Comparison of ENCODE assay signal across 15 cellular contexts in genomic region chr10:28304032-28304571, GRCh38. TPM values are rescaled to one million over a fixed set of nuclear protein-coding genes. Genes with fewer than 3 reads are reported as not detected.
DNase-seq lines count a peak whose midpoint lies in the region; ATAC-seq and TF ChIP-seq lines count a peak whose summit lies in the region.
"Had no signal": no experiment of that assay in that cellular context is flagged by ENCODE, and none has a peak within 500 bp of the region (broad histone marks: within the 10 kb centered on the region; RNA-seq: fewer than 3 reads in every experiment).

No MANE protein-coding gene starts in this region.

- H3K27ac ChIP-seq in OCI-LY7 (ENCODE audit: low read depth, low read length, poor library complexity, severe bottlenecking) = no peak overlapping the region
- H3K27ac ChIP-seq: testis had no signal

- no peaks in the 10 kb centered on the region for H4K20me1 ChIP-seq in OCI-LY7 (ENCODE audit: insufficient read depth, low read length)

- H3K4me3 ChIP-seq in OCI-LY7 (ENCODE audit: low read depth, low read length, poor library complexity, severe bottlenecking) = peak overlapping the region; percentile 73

- H3K4me3 Mint-ChIP-seq in activated T-cell treated with anti-CD3 and anti-CD28 coated beads, Interleukin-2, amount 50 U/mL, for 4 hours = peak overlapping the region; percentile 91
- H3K4me3 Mint-ChIP-seq in glutamatergic neuron (ENCODE audit: unreplicated experiment) = peak overlapping the region; percentile 96
- H3K4me3 Mint-ChIP-seq in stimulated activated memory B cell treated with anti-CD40 and anti-IgM and Interleukin-4, amounts not matched to agents 10 μg/mL and 1 μg/mL and 100 μg/mL, for 72 hours = peak overlapping the region; percentile 6

- intact Hi-C loops in OCI-LY7 (cut with micrococcal nuclease; ENCODE audit: unreplicated experiment) = loop anchor here (5.0 kb wide), 2 partner anchors 63 to 127 kb away; no protein-coding TSS in a partner anchor

- H3K4me1 Mint-ChIP-seq in activated T-cell treated with anti-CD3 and anti-CD28 coated beads, Interleukin-2, amount 50 U/mL, for 4 hours (ENCODE audit: low read depth) = peaks cover 49% of the 10 kb centered on the region
- peaks cover 36% of the 10 kb centered on the region for H3K4me1 Mint-ChIP-seq in glutamatergic neuron (ENCODE audit: low read depth, unreplicated experiment)
- peaks cover 26% of the 10 kb centered on the region for H3K4me1 Mint-ChIP-seq in stimulated activated memory B cell treated with anti-CD40 and anti-IgM and Interleukin-4, amounts not matched to agents 10 μg/mL and 1 μg/mL and 100 μg/mL, for 72 hours

- no peaks in the 10 kb centered on the region for H3K36me3 Mint-ChIP-seq in activated T-cell treated with anti-CD3 and anti-CD28 coated beads, Interleukin-2, amount 50 U/mL, for 4 hours (ENCODE audit: insufficient read depth)
- H3K36me3 Mint-ChIP-seq in glutamatergic neuron (ENCODE audit: unreplicated experiment) = no peaks in the 10 kb centered on the region
- H3K36me3 Mint-ChIP-seq in stimulated activated memory B cell treated with anti-CD40 and anti-IgM and Interleukin-4, amounts not matched to agents 10 μg/mL and 1 μg/mL and 100 μg/mL, for 72 hours = no peaks in the 10 kb centered on the region

- ATAC-seq in activated T-cell treated with anti-CD3 and anti-CD28 coated beads, Interleukin-2, amount 50 U/mL, for 4 hours = no peak
- no peak for ATAC-seq in stimulated activated memory B cell treated with anti-CD40 and anti-IgM and Interleukin-4, amounts not matched to agents 10 μg/mL and 1 μg/mL and 100 μg/mL, for 72 hours
- ATAC-seq in HG03342 (IDR thresholded peaks at IDR 0.05; ENCODE audit: unreplicated experiment) = no peak
- ATAC-seq: left lung, psoas muscle had no signal

- no peak for TF ChIP-seq CTCF in OCI-LY7 (conservative IDR thresholded peaks at IDR 0.05; ENCODE audit: low read length)
- TF ChIP-seq CTCF in glutamatergic neuron (IDR thresholded peaks at IDR 0.05; ENCODE audit: partially characterized antibody, unreplicated experiment) = no peak

- no peak overlapping the region for H3K27ac Mint-ChIP-seq in glutamatergic neuron (ENCODE audit: unreplicated experiment)
- H3K27ac Mint-ChIP-seq in stimulated activated memory B cell treated with anti-CD40 and anti-IgM and Interleukin-4, amounts not matched to agents 10 μg/mL and 1 μg/mL and 100 μg/mL, for 72 hours = no peak overlapping the region

- no peaks in the 10 kb centered on the region for H3K36me3 ChIP-seq in OCI-LY7 (ENCODE audit: insufficient read depth, low read length)
- H3K36me3 ChIP-seq: left lung had no signal

- no peaks in the 10 kb centered on the region for H3K9me2 ChIP-seq in OCI-LY7 (ENCODE audit: insufficient read depth, low read length)

- peak overlapping the region; percentile 86 for H3K4me2 ChIP-seq in OCI-LY7 (ENCODE audit: low read length)

- POLR2A ChIA-PET in OCI-LY7 (lab: Charles Lee) = interaction anchor here (0.6 to 3.8 kb wide), 15 partner anchors 9 to 82 kb away, joined by 3 to 35 read pairs (median 4); no protein-coding TSS in a partner anchor

- H3K27me3 Mint-ChIP-seq in activated T-cell treated with anti-CD3 and anti-CD28 coated beads, Interleukin-2, amount 50 U/mL, for 4 hours (ENCODE audit: low read depth) = no peaks in the 10 kb centered on the region
- peaks cover 11% of the 10 kb centered on the region for H3K27me3 Mint-ChIP-seq in glutamatergic neuron (ENCODE audit: unreplicated experiment)
- peaks cover 56% of the 10 kb centered on the region for H3K27me3 Mint-ChIP-seq in stimulated activated memory B cell treated with anti-CD40 and anti-IgM and Interleukin-4, amounts not matched to agents 10 μg/mL and 1 μg/mL and 100 μg/mL, for 72 hours

- BruUV-seq in OCI-LY7 (replicated peaks; lab: Mats Ljungman, UMichigan) = no TSS peak

- H3K79me2 ChIP-seq in OCI-LY7 (ENCODE audit: insufficient read depth, low read depth, low read length) = peaks cover 27% of the 10 kb centered on the region; the same call in 1 of the 2 replicates

- peak overlapping the region; percentile 81; the same call in 1 of the 2 replicates for H2AFZ ChIP-seq in OCI-LY7 (ENCODE audit: low read length)

- CTCF ChIA-PET in OCI-LY7 (lab: Charles Lee; ENCODE audit: unreplicated experiment) = interaction anchor here (1.1 to 2.8 kb wide), 4 partner anchors 14 to 82 kb away, joined by 3 to 28 read pairs (median 4); no protein-coding TSS in a partner anchor

- DNase-seq in activated T-cell treated with anti-CD3 and anti-CD28 coated beads, Interleukin-2, amount 50 U/mL, for 4 hours = no peak
- no peak for DNase-seq in activated T-cell treated with anti-CD3 and anti-CD28 coated beads, Interleukin-2, amount 50 U/mL, for 48 hours
- no peak for DNase-seq in OCI-LY7 (ENCODE audit: low spot score)
- no peak for DNase-seq in glutamatergic neuron
- no peak for DNase-seq in GF-D8 (lab: John Stamatoyannopoulos, UW)
- DNase-seq in hepatic stellate cell (ENCODE audit: low spot score) = no peak
- DNase-seq: activated CD4-positive, CD25-positive, alpha-beta regulatory T cell; activated naive CD4-positive, alpha-beta T cell treated with anti-CD3 and anti-CD28 coated beads, Interleukin-2, amount 50 U/mL, for 16 hours; left lung; NCI-H2081 treated with DMSO at 0.1 percent for 48 hours; psoas muscle; RPMI8226; testis had no signal

- peaks cover 47% of the 10 kb centered on the region for H3K4me1 ChIP-seq in OCI-LY7 (ENCODE audit: insufficient read depth, low read length, poor library complexity, severe bottlenecking)

- H3K9me3 Mint-ChIP-seq in activated T-cell treated with anti-CD3 and anti-CD28 coated beads, Interleukin-2, amount 50 U/mL, for 4 hours = no peaks in the 10 kb centered on the region
- H3K9me3 Mint-ChIP-seq in glutamatergic neuron (ENCODE audit: unreplicated experiment) = peaks cover 18% of the 10 kb centered on the region
- H3K9me3 Mint-ChIP-seq in stimulated activated memory B cell treated with anti-CD40 and anti-IgM and Interleukin-4, amounts not matched to agents 10 μg/mL and 1 μg/mL and 100 μg/mL, for 72 hours = no peaks in the 10 kb centered on the region

- H3K9me3 ChIP-seq in OCI-LY7 (ENCODE audit: low read length) = no peaks in the 10 kb centered on the region
- H3K9me3 ChIP-seq: left lung, psoas muscle, testis had no signal

RNA-seq across cellular contexts. Expression of gene MPP7, which starts 1.2 kb away (rescaled TPM):
- total RNA-seq in activated T-cell treated with anti-CD3 and anti-CD28 coated beads, Interleukin-2, amount 50 U/mL, for 4 hours = 1 to 10 TPM; 1.9 to 3.2 (median 2.9) TPM
- total RNA-seq in OCI-LY7 (2014; rRNA removed; shearing (Covaris generic)) = 15.0 and 20.4 TPM in 2 replicates
- 19.6 and 26.4 TPM in 2 replicates for total RNA-seq in OCI-LY7 (2022)
- total RNA-seq in glutamatergic neuron (ENCODE audit: unreplicated experiment) = 19.0 TPM

Comparison
In these comparisons a context has a peak if more than half of its experiments do, and no peak if none do; other contexts are left out.
1. H3K4me3 Mint-ChIP-seq: peak in every context shown above with its lines; median percentile 96 in glutamatergic neuron; 91 in activated T-cell treated with anti-CD3 and anti-CD28 coated beads, Interleukin-2, amount 50 U/mL, for 4 hours; 6 in stimulated activated memory B cell treated with anti-CD40 and anti-IgM and Interleukin-4, amounts not matched to agents 10 μg/mL and 1 μg/mL and 100 μg/mL, for 72 hours.